In genomic region chr11:20068691-20069090, GRCh38 we compare ENCODE assay signal across 21 cellular contexts.
"Had no signal": no experiment of that assay in that cellular context is flagged by ENCODE, and none has a peak within 500 bp of the region (broad histone marks: within the 10 kb centered on the region; RNA-seq: fewer than 3 reads in every experiment).

No MANE protein-coding gene starts in this region.

- DNase-seq: activated CD4-positive, alpha-beta T cell treated with anti-CD3 and anti-CD28 coated beads for 1 hour; activated CD4-positive, alpha-beta T cell treated with anti-CD3 and anti-CD28 coated beads, Interleukin-2, amount 50 U/mL, for 1 hour; activated CD8-positive, alpha-beta T cell treated with anti-CD3 and anti-CD28 coated beads, Interleukin-2, amount 10 ng/mL, durations not matched to agents 7 days and 5 days; activated gamma-delta T cell; activated naive CD4-positive, alpha-beta T cell treated with anti-CD3 and anti-CD28 coated beads, Interleukin-2, amount 50 U/mL, for 16 hours; activated naive CD8-positive, alpha-beta T cell treated with anti-CD3 and anti-CD28 coated beads, Interleukin-2, amount 50 U/mL, for 24 hours; body of pancreas; central memory CD4-positive, alpha-beta T cell; effector memory CD8-positive, alpha-beta T cell; mesendoderm; naive B cell; occipital lobe; spleen; stimulated activated CD4-positive, alpha-beta T cell treated with anti-CD3 and anti-CD28 coated beads, Interleukin-4, amount 100 ng/mL, for 1 hour; stimulated activated naive CD8-positive, alpha-beta T cell treated with anti-CD3 and anti-CD28 coated beads, Interleukin-15, Interleukin-2, amounts not matched to agents 100 U/mL and 50 U/mL, for 24 hours; T-cell; thyroid gland; upper lobe of right lung had no signal

- H3K4me3 Mint-ChIP-seq: activated CD8-positive, alpha-beta T cell treated with anti-CD3 and anti-CD28 coated beads, Interleukin-2, amount 10 ng/mL, durations not matched to agents 7 days and 5 days; activated naive CD8-positive, alpha-beta T cell treated with anti-CD3 and anti-CD28 coated beads, Interleukin-2, amount 50 U/mL, for 24 hours; activated T-helper 1 cell treated with anti-CD3 and anti-CD28 coated beads, Interleukin-12 subunit alpha, Interleukin-12 subunit beta, Interleukin-2, Interleukin-4 antibody, amounts not matched to agents 30 ng/mL and 10 ng/mL and 1 ng/mL, durations not matched to agents 14 hours and 24 hours and 36 hours; effector memory CD8-positive, alpha-beta T cell; naive B cell; neural crest cell; T-cell; T-helper 2 cell treated with Interferon-gamma antibody and Interleukin-4, amounts not matched to agents 5 μg/mL and 100 μg/mL, for 36 hours had no signal

- H3K27ac Mint-ChIP-seq: activated CD8-positive, alpha-beta T cell treated with anti-CD3 and anti-CD28 coated beads, Interleukin-2, amount 10 ng/mL, durations not matched to agents 7 days and 5 days; activated naive CD8-positive, alpha-beta T cell treated with anti-CD3 and anti-CD28 coated beads, Interleukin-2, amount 50 U/mL, for 24 hours; activated T-helper 1 cell treated with anti-CD3 and anti-CD28 coated beads, Interleukin-12 subunit alpha, Interleukin-12 subunit beta, Interleukin-2, Interleukin-4 antibody, amounts not matched to agents 30 ng/mL and 10 ng/mL and 1 ng/mL, durations not matched to agents 14 hours and 24 hours and 36 hours; T-cell; T-helper 2 cell treated with Interferon-gamma antibody and Interleukin-4, amounts not matched to agents 5 μg/mL and 100 μg/mL, for 36 hours had no signal

- ATAC-seq: activated CD8-positive, alpha-beta T cell treated with anti-CD3 and anti-CD28 coated beads, Interleukin-2, amount 10 ng/mL, durations not matched to agents 7 days and 5 days; activated naive CD8-positive, alpha-beta T cell treated with anti-CD3 and anti-CD28 coated beads, Interleukin-2, amount 50 U/mL, for 24 hours; body of pancreas; effector memory CD8-positive, alpha-beta T cell; stimulated activated naive CD8-positive, alpha-beta T cell treated with anti-CD3 and anti-CD28 coated beads, Interleukin-15, Interleukin-2, amounts not matched to agents 100 U/mL and 50 U/mL, for 24 hours; T-cell; upper lobe of right lung had no signal

- H3K36me3 Mint-ChIP-seq: naive B cell, T-cell had no signal

- H3K9me3 Mint-ChIP-seq: activated naive CD8-positive, alpha-beta T cell treated with anti-CD3 and anti-CD28 coated beads, Interleukin-2, amount 50 U/mL, for 24 hours; activated T-helper 1 cell treated with anti-CD3 and anti-CD28 coated beads, Interleukin-12 subunit alpha, Interleukin-12 subunit beta, Interleukin-2, Interleukin-4 antibody, amounts not matched to agents 30 ng/mL and 10 ng/mL and 1 ng/mL, durations not matched to agents 14 hours and 24 hours and 36 hours; effector memory CD8-positive, alpha-beta T cell; T-helper 2 cell treated with Interferon-gamma antibody and Interleukin-4, amounts not matched to agents 5 μg/mL and 100 μg/mL, for 36 hours had no signal

- H3K27me3 Mint-ChIP-seq: naive B cell had no signal

- H3K4me1 Mint-ChIP-seq: activated naive CD8-positive, alpha-beta T cell treated with anti-CD3 and anti-CD28 coated beads, Interleukin-2, amount 50 U/mL, for 24 hours; neural crest cell; T-cell had no signal
